14 cellular contexts compared by ENCODE assay signal in genomic region chr20:23264545-23264944, GRCh38.
DNase-seq lines count a peak whose midpoint lies in the region; ATAC-seq and TF ChIP-seq lines count a peak whose summit lies in the region.
"Had no signal": no experiment of that assay in that cellular context is flagged by ENCODE, and none has a peak within 500 bp of the region (broad histone marks: within the 10 kb centered on the region; RNA-seq: fewer than 3 reads in every experiment).

No MANE protein-coding gene starts in this region.

- H3K36me3 Mint-ChIP-seq in osteocyte (ENCODE audit: unreplicated experiment): no peaks in the 10 kb centered on the region
- no peaks in the 10 kb centered on the region for H3K36me3 Mint-ChIP-seq in activated CD4-positive, alpha-beta T cell treated with anti-CD3 and anti-CD28 coated beads, Interleukin-2, amount 10 ng/mL, durations not matched to agents 7 days and 5 days (ENCODE audit: low read depth)
- H3K36me3 Mint-ChIP-seq in T-helper 17 cell (ENCODE audit: low read depth): peaks cover 5% of the 10 kb centered on the region
- H3K36me3 Mint-ChIP-seq: CD8-positive, alpha-beta T cell had no signal

- POLR2A ChIA-PET in activated CD4-positive, alpha-beta T cell treated with anti-CD3 and anti-CD28 coated beads, Interleukin-2, amount 10 ng/mL, durations not matched to agents 7 days and 5 days (lab: Charles Lee): no interaction called here

- no peak overlapping the region for H3K27ac ChIP-seq in coronary artery
- H3K27ac ChIP-seq: C4-2B had no signal

- H3K4me3 Mint-ChIP-seq in osteocyte (ENCODE audit: unreplicated experiment) (no peak overlapping the region), T-helper 17 cell (no peak overlapping the region)
- H3K4me3 Mint-ChIP-seq in activated CD4-positive, alpha-beta T cell treated with anti-CD3 and anti-CD28 coated beads, Interleukin-2, amount 10 ng/mL, durations not matched to agents 7 days and 5 days: no peak overlapping the region
- H3K4me3 Mint-ChIP-seq: CD4-positive, CD25-positive, alpha-beta regulatory T cell; CD8-positive, alpha-beta T cell had no signal

- peak; percentile 41 for DNase-seq in coronary artery (ENCODE audit: low spot score)
- peak; percentile 28 for DNase-seq in islet precursor cell
- DNase-seq in osteocyte (ENCODE audit: extremely low spot score, unreplicated experiment): peak; percentile 53
- DNase-seq in C1 segment of cervical spinal cord (lab: John Stamatoyannopoulos, UW): no peak
- DNase-seq in activated CD4-positive, alpha-beta T cell treated with anti-CD3 and anti-CD28 coated beads, Interleukin-2, amount 10 ng/mL, durations not matched to agents 7 days and 5 days: no peak
- no peak for DNase-seq in T-helper 17 cell
- DNase-seq: Caco-2; CD4-positive, CD25-positive, alpha-beta regulatory T cell; CD8-positive, alpha-beta T cell; DMS153; DND-41; GOT3; HCEC 1CT had no signal

- CTCF ChIA-PET in activated CD4-positive, alpha-beta T cell treated with anti-CD3 and anti-CD28 coated beads, Interleukin-2, amount 10 ng/mL, durations not matched to agents 7 days and 5 days (lab: Charles Lee): no interaction called here

- no peak for ATAC-seq in T-helper 17 cell
- ATAC-seq: CD8-positive, alpha-beta T cell had no signal

- no peaks in the 10 kb centered on the region for H3K9me3 ChIP-seq in T-helper 17 cell (ENCODE audit: control insufficient read depth, low read length, poor library complexity, severe bottlenecking)

- H3K27me3 Mint-ChIP-seq in osteocyte (ENCODE audit: unreplicated experiment) (no peaks in the 10 kb centered on the region), T-helper 17 cell (peaks cover 4% of the 10 kb centered on the region)
- no peaks in the 10 kb centered on the region for H3K27me3 Mint-ChIP-seq in activated CD4-positive, alpha-beta T cell treated with anti-CD3 and anti-CD28 coated beads, Interleukin-2, amount 10 ng/mL, durations not matched to agents 7 days and 5 days

- H3K27ac Mint-ChIP-seq in osteocyte (ENCODE audit: unreplicated experiment) (no peak overlapping the region), T-helper 17 cell (no peak overlapping the region)
- no peak overlapping the region for H3K27ac Mint-ChIP-seq in activated CD4-positive, alpha-beta T cell treated with anti-CD3 and anti-CD28 coated beads, Interleukin-2, amount 10 ng/mL, durations not matched to agents 7 days and 5 days
- H3K27ac Mint-ChIP-seq: CD4-positive, CD25-positive, alpha-beta regulatory T cell; CD8-positive, alpha-beta T cell had no signal

- H3K9me3 Mint-ChIP-seq in osteocyte (ENCODE audit: unreplicated experiment): peaks cover 11% of the 10 kb centered on the region
- peaks cover 10% of the 10 kb centered on the region for H3K9me3 Mint-ChIP-seq in activated CD4-positive, alpha-beta T cell treated with anti-CD3 and anti-CD28 coated beads, Interleukin-2, amount 10 ng/mL, durations not matched to agents 7 days and 5 days

- H3K4me3 ChIP-seq in coronary artery: no peak overlapping the region

- no peak for TF ChIP-seq CTCF in coronary artery (IDR thresholded peaks at IDR 0.05)
- TF ChIP-seq CTCF in osteocyte (IDR thresholded peaks at IDR 0.05): no peak

- H3K4me1 Mint-ChIP-seq in osteocyte (ENCODE audit: unreplicated experiment) (peaks cover 13% of the 10 kb centered on the region), T-helper 17 cell (no peaks in the 10 kb centered on the region)
- no peaks in the 10 kb centered on the region for H3K4me1 Mint-ChIP-seq in activated CD4-positive, alpha-beta T cell treated with anti-CD3 and anti-CD28 coated beads, Interleukin-2, amount 10 ng/mL, durations not matched to agents 7 days and 5 days
- H3K4me1 Mint-ChIP-seq: CD4-positive, CD25-positive, alpha-beta regulatory T cell had no signal

Comparison
In these comparisons a context has a peak if more than half of its experiments do, and no peak if none do; other contexts are left out.
1. DNase-seq: peak in coronary artery (single experiment), islet precursor cell (single experiment) and osteocyte (single experiment); none in C1 segment of cervical spinal cord (0 of 14), activated CD4-positive, alpha-beta T cell treated with anti-CD3 and anti-CD28 coated beads, Interleukin-2, amount 10 ng/mL, durations not matched to agents 7 days and 5 days (single experiment) and T-helper 17 cell (0 of 3).